In the genomic region with DNA sequence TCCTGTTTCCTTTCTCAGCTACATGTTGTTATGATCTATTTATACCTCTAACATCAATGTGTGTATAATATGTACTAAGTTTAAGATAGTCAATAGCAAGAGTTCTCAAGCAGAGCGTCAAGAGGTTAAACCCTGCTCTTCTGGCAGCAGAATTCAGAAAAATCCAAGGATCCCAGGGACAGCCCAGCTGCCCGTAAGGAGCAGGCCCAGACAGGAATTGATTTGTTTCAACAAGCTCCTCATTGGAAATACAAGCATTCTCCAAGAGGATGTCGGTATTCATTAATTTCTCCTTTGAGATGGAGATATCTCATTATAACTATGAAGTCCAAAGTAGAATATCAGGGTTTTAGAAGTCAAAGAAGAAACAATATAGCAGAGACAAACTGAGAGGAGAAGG, we compare ENCODE assay signal across 16 cellular contexts. TPM values are rescaled to one million over a fixed set of nuclear protein-coding genes. Genes with fewer than 3 reads are reported as not detected.
"Had no signal": no experiment of that assay in that cellular context is flagged by ENCODE, and none has a peak within 500 bp of the region (broad histone marks: within the 10 kb centered on the region; RNA-seq: fewer than 3 reads in every experiment).

No MANE protein-coding gene starts in this region.

- H3K36me3 Mint-ChIP-seq: activated naive CD8-positive, alpha-beta T cell; naive thymus-derived CD4-positive, alpha-beta T cell had no signal

- H3K36me3 ChIP-seq: gastroesophageal sphincter, lower lobe of right lung, right lobe of liver, upper lobe of left lung had no signal

- H3K9me3 Mint-ChIP-seq: activated CD4-positive, alpha-beta memory T cell treated with anti-CD3 and anti-CD28 coated beads, Interleukin-2, amount 10 ng/mL, durations not matched to agents 7 days and 5 days; naive thymus-derived CD4-positive, alpha-beta T cell had no signal

- ATAC-seq: activated CD4-positive, CD25-positive, alpha-beta regulatory T cell treated with anti-CD3 and anti-CD28 coated beads, Interleukin-2, amount 50 U/mL, for 24 hours; gastroesophageal sphincter; lower lobe of right lung; naive thymus-derived CD4-positive, alpha-beta T cell; right lobe of liver; stimulated activated naive CD8-positive, alpha-beta T cell treated with anti-CD3 and anti-CD28 coated beads, Interleukin-15, Interleukin-2, amounts not matched to agents 100 U/mL and 50 U/mL, for 24 hours had no signal

- H3K4me1 Mint-ChIP-seq: activated CD4-positive, alpha-beta memory T cell treated with anti-CD3 and anti-CD28 coated beads, Interleukin-2, amount 10 ng/mL, durations not matched to agents 7 days and 5 days; naive thymus-derived CD4-positive, alpha-beta T cell had no signal

- H3K27ac ChIP-seq: gastroesophageal sphincter, lower lobe of right lung, right lobe of liver, upper lobe of left lung had no signal

- DNase-seq: activated CD4-positive, alpha-beta memory T cell treated with anti-CD3 and anti-CD28 coated beads, Interleukin-2, amount 10 ng/mL, durations not matched to agents 7 days and 5 days; activated gamma-delta T cell; activated T-cell treated with anti-CD3 and anti-CD28 coated beads, Interleukin-2, amount 50 U/mL, for 48 hours; amygdala; dorsolateral prefrontal cortex; hippocampal formation; lower lobe of right lung; naive thymus-derived CD4-positive, alpha-beta T cell; right lobe of liver; stimulated activated CD4-positive, alpha-beta T cell treated with anti-CD3 and anti-CD28 coated beads, Interleukin-2, amount 100 ng/mL, for 48 hours; stimulated activated naive CD8-positive, alpha-beta T cell treated with anti-CD3 and anti-CD28 coated beads, Interleukin-15, Interleukin-2, amounts not matched to agents 100 U/mL and 50 U/mL, for 24 hours; upper lobe of left lung had no signal

- H3K4me3 ChIP-seq: gastroesophageal sphincter, lower lobe of right lung, right lobe of liver, upper lobe of left lung had no signal

- H3K4me1 ChIP-seq: gastroesophageal sphincter, right lobe of liver, upper lobe of left lung had no signal

- H3K9me3 ChIP-seq: gastroesophageal sphincter, lower lobe of right lung, right lobe of liver, upper lobe of left lung had no signal

- H3K27ac Mint-ChIP-seq: activated CD4-positive, alpha-beta memory T cell treated with anti-CD3 and anti-CD28 coated beads, Interleukin-2, amount 10 ng/mL, durations not matched to agents 7 days and 5 days; activated naive CD8-positive, alpha-beta T cell; naive thymus-derived CD4-positive, alpha-beta T cell; progenitor cell of endocrine pancreas had no signal

- H3K27me3 ChIP-seq: dorsolateral prefrontal cortex, gastroesophageal sphincter, right lobe of liver, upper lobe of left lung had no signal

- H3K4me3 Mint-ChIP-seq: activated CD4-positive, alpha-beta memory T cell treated with anti-CD3 and anti-CD28 coated beads, Interleukin-2, amount 10 ng/mL, durations not matched to agents 7 days and 5 days; activated naive CD8-positive, alpha-beta T cell; naive thymus-derived CD4-positive, alpha-beta T cell had no signal

RNA-seq across cellular contexts. Expression of gene EFNA5, which starts 14.9 kb away (rescaled TPM):
- total RNA-seq: activated CD4-positive, alpha-beta memory T cell treated with anti-CD3 and anti-CD28 coated beads, Interleukin-2, amount 10 ng/mL, durations not matched to agents 7 days and 5 days had no signal
- polyA plus RNA-seq: naive thymus-derived CD4-positive, alpha-beta T cell had no signal
